Comparison of ENCODE assay signal across 14 cellular contexts in genomic region chr17:74823176-74823495, GRCh38. TPM values are rescaled to one million over a fixed set of nuclear protein-coding genes. Genes with fewer than 3 reads are reported as not detected.
"Had no signal": no experiment of that assay in that cellular context is flagged by ENCODE, and none has a peak within 500 bp of the region (broad histone marks: within the 10 kb centered on the region; RNA-seq: fewer than 3 reads in every experiment).

No MANE protein-coding gene starts in this region.

- H3K4me1 ChIP-seq: adrenal gland, foreskin keratinocyte, transverse colon had no signal

- H3K9me3 ChIP-seq: adrenal gland, stomach, transverse colon had no signal

- H3K27me3 ChIP-seq: adrenal gland, foreskin keratinocyte, stomach, transverse colon had no signal

- DNase-seq: activated CD4-positive, alpha-beta T cell treated with anti-CD3 and anti-CD28 coated beads for 48 hours; activated CD8-positive, alpha-beta memory T cell treated with anti-CD3 and anti-CD28 coated beads for 24 hours; activated naive CD4-positive, alpha-beta T cell treated with anti-CD3 and anti-CD28 coated beads for 36 hours; foreskin keratinocyte; stomach; T1000; transverse colon had no signal

- H3K27ac Mint-ChIP-seq: activated naive CD4-positive, alpha-beta T cell treated with anti-CD3 and anti-CD28 coated beads for 36 hours; memory B cell had no signal

- H3K27ac ChIP-seq: foreskin keratinocyte had no signal

- H3K27me3 Mint-ChIP-seq: memory B cell had no signal

- ATAC-seq: foreskin keratinocyte had no signal

- H3K4me1 Mint-ChIP-seq: memory B cell had no signal

- H3K4me3 Mint-ChIP-seq: activated naive CD4-positive, alpha-beta T cell treated with anti-CD3 and anti-CD28 coated beads for 36 hours; memory B cell; nephron had no signal

- H3K4me3 ChIP-seq: adrenal gland, skin epidermis, stomach, transverse colon had no signal

- H3K9me3 Mint-ChIP-seq: activated naive CD4-positive, alpha-beta T cell treated with anti-CD3 and anti-CD28 coated beads for 36 hours; memory B cell; nephron had no signal

RNA-seq across cellular contexts. Expression of gene GRIN2C, which starts 36.5 kb away (rescaled TPM):
- total RNA-seq: dermis microvascular lymphatic vessel endothelial cell, foreskin keratinocyte, left lobe of liver, SK-MEL-5 had no signal
- polyA plus RNA-seq: foreskin keratinocyte had no signal
